Comparison of ENCODE assay signal across 8 cellular contexts in genomic region chr20:57747889-57748456, GRCh38. TPM values are rescaled to one million over a fixed set of nuclear protein-coding genes. Genes with fewer than 3 reads are reported as not detected.
DNase-seq lines count a peak whose midpoint lies in the region; ATAC-seq and TF ChIP-seq lines count a peak whose summit lies in the region.

No MANE protein-coding gene starts in this region.

- 30% methylated on average over 18 of the region's 18 CpGs for WGBS in prostate gland

- CTCF ChIA-PET in OCI-LY7 (lab: Charles Lee; ENCODE audit: unreplicated experiment): no interaction called here

- DNase-seq in SJCRH30 (no peak), Right ventricle myocardium superior (no peak), prostate gland (ENCODE audit: low spot score) (no peak), posterior cingulate gyrus (no peak), NCI-H2227 (lab: John Stamatoyannopoulos, UW; ENCODE audit: unreplicated experiment) (no peak), OCI-LY7 (ENCODE audit: low spot score) (no peak), kidney glomerular epithelial cell (lab: John Stamatoyannopoulos, UW) (no peak)

- H4K20me1 ChIP-seq in OCI-LY7 (ENCODE audit: insufficient read depth, low read length): no peaks in the 10 kb centered on the region

- POLR2A ChIA-PET in OCI-LY7 (lab: Charles Lee): interaction anchor here (0.6 kb wide), 1 partner anchor 289 kb away, joined by 3 read pairs; no protein-coding TSS in a partner anchor

- H3K4me3 ChIP-seq in ACC112 (ENCODE audit: low read depth, low read length): peak overlapping the region; percentile 76
- peak overlapping the region; percentile 47 for H3K4me3 ChIP-seq in SJCRH30
- H3K4me3 ChIP-seq in prostate gland: no peak overlapping the region
- H3K4me3 ChIP-seq in OCI-LY7 (ENCODE audit: low read depth, low read length, poor library complexity, severe bottlenecking): no peak overlapping the region

- H3K27ac ChIP-seq in ACC112 (ENCODE audit: low read depth, low read length) (no peak overlapping the region), SJCRH30 (peak overlapping the region; percentile 79), prostate gland (peak overlapping the region; percentile 80 to 82), OCI-LY7 (ENCODE audit: low read depth, low read length, poor library complexity, severe bottlenecking) (no peak overlapping the region)

- H2AFZ ChIP-seq in ACC112 (ENCODE audit: low read length, unreplicated experiment): no peak overlapping the region
- H2AFZ ChIP-seq in OCI-LY7 (ENCODE audit: low read length): no peak overlapping the region

- TF ChIP-seq CTCF in prostate gland (IDR thresholded peaks at IDR 0.05) (no peak), OCI-LY7 (conservative IDR thresholded peaks at IDR 0.05; ENCODE audit: low read length) (no peak)

- H3K9me3 ChIP-seq in SJCRH30 (replicated peaks) (no peaks in the 10 kb centered on the region), prostate gland (no peaks in the 10 kb centered on the region), OCI-LY7 (ENCODE audit: low read length) (no peaks in the 10 kb centered on the region)

- H3K4me2 ChIP-seq in OCI-LY7 (ENCODE audit: low read length): no peak overlapping the region

- no peak for TF ChIP-seq POLR2A in prostate gland (IDR thresholded peaks at IDR 0.05)

- peak; percentile 50 for ATAC-seq in Right ventricle myocardium superior (ENCODE audit: poor library complexity)

- no peaks in the 10 kb centered on the region for H3K9me2 ChIP-seq in OCI-LY7 (ENCODE audit: insufficient read depth, low read length)

- no peaks in the 10 kb centered on the region for H3K36me3 ChIP-seq in ACC112 (ENCODE audit: insufficient read depth, low read length)
- H3K36me3 ChIP-seq in SJCRH30: no peaks in the 10 kb centered on the region
- no peaks in the 10 kb centered on the region for H3K36me3 ChIP-seq in prostate gland
- no peaks in the 10 kb centered on the region for H3K36me3 ChIP-seq in OCI-LY7 (ENCODE audit: insufficient read depth, low read length)

- H3K79me2 ChIP-seq in ACC112 (ENCODE audit: control insufficient read depth, insufficient read depth, low read length, unreplicated experiment) (no peaks in the 10 kb centered on the region), OCI-LY7 (ENCODE audit: insufficient read depth, low read depth, low read length) (no peaks in the 10 kb centered on the region)

- intact Hi-C loops in Right ventricle myocardium superior (cut with DNase I): no loop called here
- intact Hi-C loops in prostate gland (cut with DNase I): loop anchor here (2.0 kb wide), 1 partner anchor 29 kb away; no protein-coding TSS in a partner anchor
- intact Hi-C loops in posterior cingulate gyrus (cut with DNase I): no loop called here
- intact Hi-C loops in OCI-LY7 (cut with micrococcal nuclease; ENCODE audit: unreplicated experiment): no loop called here

- peaks cover 13% of the 10 kb centered on the region for H3K4me1 ChIP-seq in ACC112 (ENCODE audit: control insufficient read depth, insufficient read depth, low read length, unreplicated experiment)
- H3K4me1 ChIP-seq in SJCRH30: peaks cover 28% of the 10 kb centered on the region
- peaks cover 15% of the 10 kb centered on the region for H3K4me1 ChIP-seq in prostate gland (replicated peaks)
- no peaks in the 10 kb centered on the region for H3K4me1 ChIP-seq in OCI-LY7 (ENCODE audit: insufficient read depth, low read length, poor library complexity, severe bottlenecking)

- peaks cover 17% of the 10 kb centered on the region for H3K27me3 ChIP-seq in ACC112 (ENCODE audit: insufficient read depth, low read length)
- H3K27me3 ChIP-seq in SJCRH30: no peaks in the 10 kb centered on the region
- H3K27me3 ChIP-seq in prostate gland (replicated peaks; ENCODE audit: insufficient read depth): no peaks in the 10 kb centered on the region

- BruUV-seq in OCI-LY7 (replicated peaks; lab: Mats Ljungman, UMichigan): no TSS peak

RNA-seq across cellular contexts. Expression of gene PMEPA1, which starts 38.2 kb away (rescaled TPM):
- total RNA-seq in SJCRH30 (2014; rRNA removed; shearing (Covaris generic)): 15.0 and 15.4 TPM in 2 replicates
- total RNA-seq in Right ventricle myocardium superior (21.5 TPM), prostate gland (100 to 1,000 TPM in 1 of 2 donors, 10 to 100 TPM in 1; 96.5 to 245 TPM), OCI-LY7 (2022) (3.7 and 4.3 TPM in 2 replicates)
- 1.4 and 1.8 TPM in 2 replicates for total RNA-seq in OCI-LY7 (2014; rRNA removed; shearing (Covaris generic))

Comparison
In these comparisons a context has a peak if more than half of its experiments do, and no peak if none do; other contexts are left out.
1. H3K27ac ChIP-seq: peak in SJCRH30 (single experiment) and prostate gland (2 of 2); none in ACC112 (single experiment) and OCI-LY7 (single experiment).
2. H3K4me3 ChIP-seq: peak in ACC112 (single experiment) and SJCRH30 (single experiment); none in prostate gland (0 of 2) and OCI-LY7 (single experiment).